In the genomic region with DNA sequence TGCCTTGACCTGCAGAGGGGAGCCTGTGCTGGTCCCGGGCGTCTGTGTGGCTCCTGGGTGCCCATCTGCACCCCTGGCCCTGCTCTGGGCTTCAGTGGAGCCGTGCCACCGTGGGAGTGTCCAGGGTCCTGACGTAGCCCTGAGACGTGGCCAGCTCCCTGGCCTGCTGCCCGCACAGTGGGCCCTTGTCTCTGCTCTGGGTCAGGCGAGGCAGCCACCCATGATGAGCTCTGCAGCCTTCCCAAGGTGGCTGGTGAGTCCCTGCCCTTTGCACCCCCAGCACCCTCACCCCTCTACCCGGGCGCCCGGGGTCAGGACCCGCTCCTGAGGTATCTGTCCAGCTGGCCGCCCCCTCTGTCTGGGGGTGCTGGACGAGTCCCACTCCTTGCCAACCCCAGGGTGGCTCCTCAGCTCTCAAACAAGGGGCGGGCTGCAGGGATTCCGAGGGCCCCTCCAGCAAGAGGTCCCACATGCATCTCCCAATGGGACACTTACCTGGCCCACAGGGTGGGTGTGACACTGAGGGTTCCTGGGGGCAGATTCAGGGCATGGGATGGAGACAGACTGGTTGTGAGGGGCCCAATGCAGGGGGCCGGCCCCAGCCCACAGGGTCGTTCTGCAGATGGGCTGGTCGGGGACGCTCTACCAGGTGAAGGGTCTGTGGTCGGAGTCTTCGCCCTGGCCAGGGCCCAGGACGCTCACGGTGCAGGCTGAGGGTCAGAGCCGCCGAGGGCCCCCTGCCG, we compare ENCODE assay signal across 18 cellular contexts. TPM values are rescaled to one million over a fixed set of nuclear protein-coding genes. Genes with fewer than 3 reads are reported as not detected.
DNase-seq lines count a peak whose midpoint lies in the region; ATAC-seq and TF ChIP-seq lines count a peak whose summit lies in the region.
"Had no signal": no experiment of that assay in that cellular context is flagged by ENCODE, and none has a peak within 500 bp of the region (broad histone marks: within the 10 kb centered on the region; RNA-seq: fewer than 3 reads in every experiment).

No MANE protein-coding gene starts in this region.

- no peak overlapping the region for H3K4me3 Mint-ChIP-seq in activated naive CD8-positive, alpha-beta T cell treated with anti-CD3 and anti-CD28 coated beads, Interleukin-2, amount 10 ng/mL, durations not matched to agents 7 days and 5 days
- H3K4me3 Mint-ChIP-seq in activated naive CD8-positive, alpha-beta T cell treated with anti-CD3 and anti-CD28 coated beads for 36 hours, result no peak overlapping the region
- H3K4me3 Mint-ChIP-seq in activated T-helper 17 cell treated with anti-CD3 and anti-CD28 coated beads, Interleukin-2, amount 50 U/mL, for 72 hours, result no peak overlapping the region
- H3K4me3 Mint-ChIP-seq: activated T-cell treated with anti-CD3 and anti-CD28 coated beads, Interleukin-2, amount 50 U/mL, for 4 hours; naive thymus-derived CD4-positive, alpha-beta T cell had no signal

- H3K4me2 ChIP-seq in neuronal stem cell (ENCODE audit: insufficient read depth, low read length, poor library complexity, severe bottlenecking), result no peak overlapping the region

- peak overlapping the region; percentile 94 for H2AK5ac ChIP-seq in neuronal stem cell (ENCODE audit: low read depth, low read length)

- no peak overlapping the region for H4K8ac ChIP-seq in neuronal stem cell (ENCODE audit: low read depth, low read length)

- intact Hi-C loops in heart right ventricle (cut with DNase I), result no loop called here

- no peaks in the 10 kb centered on the region for H3K9me3 Mint-ChIP-seq in activated naive CD8-positive, alpha-beta T cell treated with anti-CD3 and anti-CD28 coated beads, Interleukin-2, amount 10 ng/mL, durations not matched to agents 7 days and 5 days
- H3K9me3 Mint-ChIP-seq in activated naive CD8-positive, alpha-beta T cell treated with anti-CD3 and anti-CD28 coated beads for 36 hours, result no peaks in the 10 kb centered on the region
- no peaks in the 10 kb centered on the region for H3K9me3 Mint-ChIP-seq in activated T-helper 17 cell treated with anti-CD3 and anti-CD28 coated beads, Interleukin-2, amount 50 U/mL, for 72 hours
- H3K9me3 Mint-ChIP-seq: activated T-cell treated with anti-CD3 and anti-CD28 coated beads, Interleukin-2, amount 50 U/mL, for 4 hours; naive thymus-derived CD4-positive, alpha-beta T cell had no signal

- H2BK12ac ChIP-seq in neuronal stem cell (ENCODE audit: low read length), result peak overlapping the region; percentile 24

- peak overlapping the region; percentile 89 for H2BK15ac ChIP-seq in neuronal stem cell (ENCODE audit: low read length)

- DNase-seq in activated naive CD8-positive, alpha-beta T cell treated with anti-CD3 and anti-CD28 coated beads, Interleukin-2, amount 10 ng/mL, durations not matched to agents 7 days and 5 days, result peak; percentile 33
- no peak for DNase-seq in activated naive CD8-positive, alpha-beta T cell treated with anti-CD3 and anti-CD28 coated beads for 36 hours
- DNase-seq in heart right ventricle (peak; percentile 66 to 82), neuronal stem cell (ENCODE audit: low spot score) (no peak), OCI-M1 (lab: John Stamatoyannopoulos, UW) (no peak)
- DNase-seq: activated T-cell treated with anti-CD3 and anti-CD28 coated beads, Interleukin-2, amount 50 U/mL, for 4 hours; effector CD8-positive, alpha-beta T cell; foreskin melanocyte; kidney glomerular epithelial cell; MV-4-11; NCI-H345; T-helper 2 cell had no signal

- no peaks in the 10 kb centered on the region for H3K36me3 ChIP-seq in heart right ventricle
- no peaks in the 10 kb centered on the region for H3K36me3 ChIP-seq in neuronal stem cell (replicated peaks in 1 of 2; ENCODE audit: control insufficient read depth in 2 of 2, insufficient read depth in 2 of 2, low read length in 2 of 2)
- H3K36me3 ChIP-seq: thoracic aorta had no signal

- ATAC-seq in activated naive CD8-positive, alpha-beta T cell treated with anti-CD3 and anti-CD28 coated beads, Interleukin-2, amount 10 ng/mL, durations not matched to agents 7 days and 5 days (ENCODE audit: low read depth), result no peak
- ATAC-seq in heart right ventricle (peak; percentile 54 to 92 (median 83)), GM18870 (IDR thresholded peaks at IDR 0.05; ENCODE audit: unreplicated experiment) (no peak), HG03280 (IDR thresholded peaks at IDR 0.05; ENCODE audit: unreplicated experiment) (no peak)
- no peak for ATAC-seq in activated T-helper 17 cell treated with anti-CD3 and anti-CD28 coated beads, Interleukin-2, amount 50 U/mL, for 72 hours (replicated peaks)
- ATAC-seq: activated T-cell treated with anti-CD3 and anti-CD28 coated beads, Interleukin-2, amount 50 U/mL, for 4 hours; naive thymus-derived CD4-positive, alpha-beta T cell had no signal

- H2BK120ac ChIP-seq in neuronal stem cell (ENCODE audit: low read depth, low read length), result no peak overlapping the region

- no peak overlapping the region for H3K27ac Mint-ChIP-seq in activated naive CD8-positive, alpha-beta T cell treated with anti-CD3 and anti-CD28 coated beads, Interleukin-2, amount 10 ng/mL, durations not matched to agents 7 days and 5 days
- H3K27ac Mint-ChIP-seq in activated naive CD8-positive, alpha-beta T cell treated with anti-CD3 and anti-CD28 coated beads for 36 hours, result no peak overlapping the region
- H3K27ac Mint-ChIP-seq in activated T-helper 17 cell treated with anti-CD3 and anti-CD28 coated beads, Interleukin-2, amount 50 U/mL, for 72 hours, result no peak overlapping the region
- H3K27ac Mint-ChIP-seq: naive thymus-derived CD4-positive, alpha-beta T cell had no signal

- peaks cover 3% of the 10 kb centered on the region for H3K4me1 Mint-ChIP-seq in activated naive CD8-positive, alpha-beta T cell treated with anti-CD3 and anti-CD28 coated beads, Interleukin-2, amount 10 ng/mL, durations not matched to agents 7 days and 5 days
- peaks cover 3% of the 10 kb centered on the region for H3K4me1 Mint-ChIP-seq in activated naive CD8-positive, alpha-beta T cell treated with anti-CD3 and anti-CD28 coated beads for 36 hours
- H3K4me1 Mint-ChIP-seq in activated T-helper 17 cell treated with anti-CD3 and anti-CD28 coated beads, Interleukin-2, amount 50 U/mL, for 72 hours, result no peaks in the 10 kb centered on the region

- H3K23ac ChIP-seq in neuronal stem cell (ENCODE audit: low read depth, low read length, poor library complexity), result peak overlapping the region; percentile 43

- peak overlapping the region; percentile 21 for H3K14ac ChIP-seq in neuronal stem cell (ENCODE audit: low read length)

- H3K4ac ChIP-seq in neuronal stem cell (ENCODE audit: low read length), result no peak overlapping the region

- no peaks in the 10 kb centered on the region for H3K27me3 Mint-ChIP-seq in activated naive CD8-positive, alpha-beta T cell treated with anti-CD3 and anti-CD28 coated beads, Interleukin-2, amount 10 ng/mL, durations not matched to agents 7 days and 5 days
- peaks cover 11% of the 10 kb centered on the region for H3K27me3 Mint-ChIP-seq in activated naive CD8-positive, alpha-beta T cell treated with anti-CD3 and anti-CD28 coated beads for 36 hours
- no peaks in the 10 kb centered on the region for H3K27me3 Mint-ChIP-seq in activated T-helper 17 cell treated with anti-CD3 and anti-CD28 coated beads, Interleukin-2, amount 50 U/mL, for 72 hours

- no peaks in the 10 kb centered on the region for H3K79me1 ChIP-seq in neuronal stem cell (ENCODE audit: low read depth, low read length)

- WGBS in heart right ventricle, 2 donors, result 76 to 80% methylated on average over 27 of the region's 27 CpGs
- WGBS in neuronal stem cell (ENCODE audit: extremely low coverage in 2 of 2, insufficient read length in 2 of 2, insufficient replicate concordance in 1 of 2), 2 donors, result no CpG with 5 or more reads among the region's 27 CpGs

- H3K18ac ChIP-seq in neuronal stem cell (ENCODE audit: low read length), result peak overlapping the region; percentile 15

- H3K27ac ChIP-seq in heart right ventricle, result peak overlapping the region in 9 of 10 donors; percentile 45 to 89 (median 77)
- H3K27ac ChIP-seq in neuronal stem cell (replicated peaks; ENCODE audit: low read length), result no peak overlapping the region
- H3K27ac ChIP-seq: thoracic aorta had no signal

- H3K9me3 ChIP-seq in heart right ventricle (no peaks in the 10 kb centered on the region), neuronal stem cell (replicated peaks in 1 of 2; ENCODE audit: control insufficient read depth in 2 of 2, insufficient read depth in 1 of 2, low read depth in 1 of 2, low read length in 2 of 2) (no peaks in the 10 kb centered on the region)
- H3K9me3 ChIP-seq: thoracic aorta had no signal

- POLR2A ChIA-PET in activated naive CD8-positive, alpha-beta T cell treated with anti-CD3 and anti-CD28 coated beads, Interleukin-2, amount 10 ng/mL, durations not matched to agents 7 days and 5 days (lab: Charles Lee), result no interaction called here

- no peak for TF ChIP-seq CTCF in heart right ventricle (IDR thresholded peaks at IDR 0.05)

- H3K4me3 ChIP-seq in heart right ventricle (peak overlapping the region in 2 of 10 donors; percentile 20 to 22), neuronal stem cell (ENCODE audit: low read length in 2 of 2) (no peak overlapping the region)
- H3K4me3 ChIP-seq: thoracic aorta had no signal

- H3K9ac ChIP-seq in neuronal stem cell (ENCODE audit: low read depth, low read length, poor library complexity), result no peak overlapping the region

- H3K36me3 Mint-ChIP-seq in activated naive CD8-positive, alpha-beta T cell treated with anti-CD3 and anti-CD28 coated beads, Interleukin-2, amount 10 ng/mL, durations not matched to agents 7 days and 5 days, result no peaks in the 10 kb centered on the region
- H3K36me3 Mint-ChIP-seq in activated naive CD8-positive, alpha-beta T cell treated with anti-CD3 and anti-CD28 coated beads for 36 hours, result no peaks in the 10 kb centered on the region
- H3K36me3 Mint-ChIP-seq in activated T-helper 17 cell treated with anti-CD3 and anti-CD28 coated beads, Interleukin-2, amount 50 U/mL, for 72 hours (ENCODE audit: low read depth), result no peaks in the 10 kb centered on the region
- H3K36me3 Mint-ChIP-seq: naive thymus-derived CD4-positive, alpha-beta T cell had no signal

- H3K27me3 ChIP-seq in heart right ventricle (peaks cover 0 to 4% (median 0%) of the 10 kb centered on the region in 7 donors), neuronal stem cell (ENCODE audit: control insufficient read depth in 3 of 3, insufficient read depth in 3 of 3, low read depth in 1 of 3, low read length in 3 of 3) (peaks cover 0 to 6% (median 0%) of the 10 kb centered on the region in 3 experiments)

- H3K4me1 ChIP-seq in heart right ventricle, result peaks cover 3 to 28% (median 18%) of the 10 kb centered on the region in 9 donors
- H3K4me1 ChIP-seq in neuronal stem cell (ENCODE audit: control insufficient read depth in 2 of 2, insufficient read depth in 1 of 2, low read depth in 1 of 2, low read length in 2 of 2), result peaks cover 7 to 12% of the 10 kb centered on the region in 2 donors

- H2BK5ac ChIP-seq in neuronal stem cell (ENCODE audit: low read length), result peak overlapping the region; percentile 71

- H2AFZ ChIP-seq in neuronal stem cell (ENCODE audit: low read length), result no peak overlapping the region

- no peak overlapping the region for H4K91ac ChIP-seq in neuronal stem cell (ENCODE audit: low read depth, low read length, poor library complexity)

RNA-seq across cellular contexts. Expression of gene NEU4, which starts 2.4 kb away (rescaled TPM):
- total RNA-seq in activated naive CD8-positive, alpha-beta T cell treated with anti-CD3 and anti-CD28 coated beads, Interleukin-2, amount 10 ng/mL, durations not matched to agents 7 days and 5 days, result under 1 TPM in 1 of 2 experiments, not detected in 1; 0.20 TPM
- under 1 TPM; 0.08 to 0.40 TPM for total RNA-seq in activated naive CD8-positive, alpha-beta T cell treated with anti-CD3 and anti-CD28 coated beads for 36 hours
- total RNA-seq in heart right ventricle, result 1 to 10 TPM in 1 of 10 donors, under 1 TPM in 7, not detected in 2; 0.07 to 1.2 (median 0.46) TPM
- 1 to 10 TPM in 1 of 2 donors, under 1 TPM in 1; 0.22 to 1.0 TPM for polyA plus RNA-seq in heart right ventricle
- polyA plus RNA-seq in neuronal stem cell (2013, experiment 1 of 2), result 0.45 TPM
- 0.37 TPM for polyA plus RNA-seq in neuronal stem cell (2013, experiment 2 of 2)
- total RNA-seq in activated T-helper 17 cell treated with anti-CD3 and anti-CD28 coated beads, Interleukin-2, amount 50 U/mL, for 72 hours, result 1 to 10 TPM; 1.1 to 9.8 TPM
- polyA plus RNA-seq: naive thymus-derived CD4-positive, alpha-beta T cell had no signal

RNA-seq across cellular contexts. Expression of gene GAL3ST2, which starts 34.8 kb away (rescaled TPM):
- total RNA-seq in activated naive CD8-positive, alpha-beta T cell treated with anti-CD3 and anti-CD28 coated beads, Interleukin-2, amount 10 ng/mL, durations not matched to agents 7 days and 5 days, result under 1 TPM; 0.22 to 0.43 TPM
- total RNA-seq in activated naive CD8-positive, alpha-beta T cell treated with anti-CD3 and anti-CD28 coated beads for 36 hours, result under 1 TPM in 1 of 2 experiments, not detected in 1; 0.31 TPM
- total RNA-seq in heart right ventricle, result under 1 TPM in 3 of 10 donors, not detected in 7; 0.19 to 0.28 (median 0.23) TPM
- polyA plus RNA-seq in heart right ventricle, result not detected
- polyA plus RNA-seq in neuronal stem cell (2013, experiment 1 of 2), result 0.45 TPM
- 0.47 TPM for polyA plus RNA-seq in neuronal stem cell (2013, experiment 2 of 2)
- total RNA-seq in activated T-helper 17 cell treated with anti-CD3 and anti-CD28 coated beads, Interleukin-2, amount 50 U/mL, for 72 hours, result 1 to 10 TPM in 1 of 2 donors, under 1 TPM in 1; 0.35 to 4.1 TPM
- total RNA-seq: skeletal muscle tissue had no signal
- polyA plus RNA-seq: naive thymus-derived CD4-positive, alpha-beta T cell had no signal

RNA-seq across cellular contexts. Expression of gene PDCD1, which starts 47.3 kb away (rescaled TPM):
- 1 to 10 TPM; 5.4 to 6.6 TPM for total RNA-seq in activated naive CD8-positive, alpha-beta T cell treated with anti-CD3 and anti-CD28 coated beads, Interleukin-2, amount 10 ng/mL, durations not matched to agents 7 days and 5 days
- 10 to 100 TPM; 24.3 TPM for total RNA-seq in activated naive CD8-positive, alpha-beta T cell treated with anti-CD3 and anti-CD28 coated beads for 36 hours
- 10 to 100 TPM in 1 of 10 donors, 1 to 10 TPM in 9; 1.3 to 14.2 (median 2.8) TPM for total RNA-seq in heart right ventricle
- 1 to 10 TPM; 6.4 to 7.1 TPM for polyA plus RNA-seq in heart right ventricle
- not detected for polyA plus RNA-seq in neuronal stem cell (2013, experiment 1 of 2)
- polyA plus RNA-seq in neuronal stem cell (2013, experiment 2 of 2), result not detected
- 10 to 100 TPM; 13.1 to 77.6 TPM for total RNA-seq in activated T-helper 17 cell treated with anti-CD3 and anti-CD28 coated beads, Interleukin-2, amount 50 U/mL, for 72 hours
- total RNA-seq: skeletal muscle tissue had no signal

RNA-seq across cellular contexts. Expression of gene RTP5, which starts 58.1 kb away (rescaled TPM):
- under 1 TPM; 0.53 to 0.60 TPM for total RNA-seq in activated naive CD8-positive, alpha-beta T cell treated with anti-CD3 and anti-CD28 coated beads, Interleukin-2, amount 10 ng/mL, durations not matched to agents 7 days and 5 days
- under 1 TPM in 1 of 2 experiments, not detected in 1; 0.20 TPM for total RNA-seq in activated naive CD8-positive, alpha-beta T cell treated with anti-CD3 and anti-CD28 coated beads for 36 hours
- total RNA-seq in heart right ventricle, result not detected
- under 1 TPM in 1 of 2 donors, not detected in 1; 0.15 TPM for polyA plus RNA-seq in heart right ventricle
- not detected for polyA plus RNA-seq in neuronal stem cell (2013, experiment 1 of 2)
- not detected for polyA plus RNA-seq in neuronal stem cell (2013, experiment 2 of 2)
- total RNA-seq in activated T-helper 17 cell treated with anti-CD3 and anti-CD28 coated beads, Interleukin-2, amount 50 U/mL, for 72 hours, result under 1 TPM in 1 of 2 donors, not detected in 1; 0.58 TPM
- total RNA-seq: skeletal muscle tissue had no signal
- polyA plus RNA-seq: naive thymus-derived CD4-positive, alpha-beta T cell had no signal

Comparison
In these comparisons a context has a peak if more than half of its experiments do, and no peak if none do; other contexts are left out.
1. DNase-seq: peak in activated naive CD8-positive, alpha-beta T cell treated with anti-CD3 and anti-CD28 coated beads, Interleukin-2, amount 10 ng/mL, durations not matched to agents 7 days and 5 days (single experiment) and heart right ventricle (2 of 2); none in activated naive CD8-positive, alpha-beta T cell treated with anti-CD3 and anti-CD28 coated beads for 36 hours (single experiment), neuronal stem cell (single experiment) and OCI-M1 (single experiment).
2. ATAC-seq: peak in heart right ventricle (8 of 8); none in activated naive CD8-positive, alpha-beta T cell treated with anti-CD3 and anti-CD28 coated beads, Interleukin-2, amount 10 ng/mL, durations not matched to agents 7 days and 5 days (single experiment), GM18870 (single experiment), HG03280 (single experiment) and activated T-helper 17 cell treated with anti-CD3 and anti-CD28 coated beads, Interleukin-2, amount 50 U/mL, for 72 hours (single experiment).